ENCODE assay signal across 1 cellular context in genomic region chr17:66753126-66753920, GRCh38.
TF ChIP-seq lines count a peak whose summit lies in the region.

No MANE protein-coding gene starts in this region.

TF ChIP-seq in K562, 482 proteins besides CTCF, POLR2A, EP300 and RAD21 (continued from another document and continues in another):
- TF ChIP-seq ZBTB40 (IDR thresholded peaks at IDR 0.05) (no peak), ZBTB40 (CRISPR knock-in tag; IDR thresholded peaks at IDR 0.05) (no peak), GABPB2 (CRISPR knock-in tag; conservative IDR thresholded peaks at IDR 0.05) (no peak), MCM3 (IDR thresholded peaks at IDR 0.05) (no peak), ATF7 (IDR thresholded peaks at IDR 0.05) (peak; percentile 61), BHLHE40 (IDR thresholded peaks at IDR 0.05; ENCODE audit: low read length) (no peak), EP400 (IDR thresholded peaks at IDR 0.05) (no peak), GTF2E2 (tag; IDR thresholded peaks at IDR 0.05) (no peak), THRB (CRISPR knock-in tag; conservative IDR thresholded peaks at IDR 0.05) (no peak), TARDBP (IDR thresholded peaks at IDR 0.05) (no peak), PURB (CRISPR knock-in tag; IDR thresholded peaks at IDR 0.05; ENCODE audit: low read depth) (no peak), ESRRA (IDR thresholded peaks at IDR 0.05; ENCODE audit: borderline replicate concordance, low read depth) (no peak), NCOA6 (IDR thresholded peaks at IDR 0.05) (no peak), GTF2F1 (IDR thresholded peaks at IDR 0.05; ENCODE audit: low read depth, low read length) (no peak), FIP1L1 (IDR thresholded peaks at IDR 0.05; ENCODE audit: low read depth, low read length, poor library complexity, severe bottlenecking) (no peak), ZNF707 (CRISPR knock-in tag; conservative IDR thresholded peaks at IDR 0.05) (no peak), HEY1 (CRISPR knock-in tag; IDR thresholded peaks at IDR 0.05; ENCODE audit: borderline replicate concordance) (no peak), HCFC1 (IDR thresholded peaks at IDR 0.05; ENCODE audit: low read depth, low read length) (no peak), SREBF2 (CRISPR knock-in tag; IDR thresholded peaks at IDR 0.05) (no peak), NKRF (IDR thresholded peaks at IDR 0.05; ENCODE audit: borderline replicate concordance) (no peak), MAX (CRISPR knock-in tag; IDR thresholded peaks at IDR 0.05) (no peak), TCFL5 (CRISPR knock-in tag; conservative IDR thresholded peaks at IDR 0.05) (no peak), SNIP1 (IDR thresholded peaks at IDR 0.05; ENCODE audit: low read depth) (no peak), ZNF134 (CRISPR knock-in tag; conservative IDR thresholded peaks at IDR 0.05) (no peak), ELK3 (CRISPR knock-in tag; IDR thresholded peaks at IDR 0.05) (no peak), RB1 (IDR thresholded peaks at IDR 0.05; ENCODE audit: low read depth) (no peak), HDAC2 (IDR thresholded peaks at IDR 0.05) (0 out of 2 replicates have a peak, but pooled peaks have one; percentile 34), TAF1 (IDR thresholded peaks at IDR 0.05; ENCODE audit: control insufficient read depth, extremely low read depth, insufficient read depth, low read length, severe bottlenecking) (no peak), MEF2D (tag; conservative IDR thresholded peaks at IDR 0.05; ENCODE audit: low read depth) (no peak), MYNN (IDR thresholded peaks at IDR 0.05) (no peak), MYNN (CRISPR knock-in tag; IDR thresholded peaks at IDR 0.05) (no peak), SIX5 (IDR thresholded peaks at IDR 0.05; ENCODE audit: borderline replicate concordance in 1 of 2, insufficient read depth in 1 of 2, low read depth in 1 of 2, low read length in 2 of 2) (no peak), RHOXF2B (CRISPR knock-in tag; conservative IDR thresholded peaks at IDR 0.05) (no peak), ZNF347 (CRISPR knock-in tag; IDR thresholded peaks at IDR 0.05; ENCODE audit: low read depth) (no peak), HMGXB4 (CRISPR knock-in tag; IDR thresholded peaks at IDR 0.05) (no peak), DPF2 (IDR thresholded peaks at IDR 0.05) (peak; percentile 74), ZNF766 (CRISPR knock-in tag; conservative IDR thresholded peaks at IDR 0.05) (no peak), NCOA4 (IDR thresholded peaks at IDR 0.05; ENCODE audit: partially characterized antibody) (no peak), RBM17 (IDR thresholded peaks at IDR 0.05; ENCODE audit: borderline replicate concordance, low read depth, low read length) (no peak), HSF4 (CRISPR knock-in tag; IDR thresholded peaks at IDR 0.05; ENCODE audit: borderline replicate concordance) (no peak), NFE2L1 (tag; IDR thresholded peaks at IDR 0.05; ENCODE audit: borderline replicate concordance, low read depth) (no peak), RBM14 (IDR thresholded peaks at IDR 0.05; ENCODE audit: borderline replicate concordance, insufficient read depth, low read depth, low read length) (no peak), NCOA2 (IDR thresholded peaks at IDR 0.05; ENCODE audit: partially characterized antibody in 2 of 2) (no peak), KDM1A (IDR thresholded peaks at IDR 0.05) (peak; percentile 82 to 86), SOX6 (IDR thresholded peaks at IDR 0.05) (peak; percentile 56; the same call in 1 of the 2 replicates), ZNF583 (CRISPR knock-in tag; IDR thresholded peaks at IDR 0.05) (no peak), NFE2 (IDR thresholded peaks at IDR 0.05; ENCODE audit: low read depth) (no peak), E2F6 (IDR thresholded peaks at IDR 0.05; ENCODE audit: borderline replicate concordance in 1 of 2, extremely low read depth in 1 of 2, insufficient read depth in 1 of 2, insufficient read length in 1 of 2, low read depth in 1 of 2, low read length in 1 of 2, poor library complexity in 1 of 2, severe bottlenecking in 1 of 2) (no peak), ZBTB1 (CRISPR knock-in tag; IDR thresholded peaks at IDR 0.05; ENCODE audit: borderline replicate concordance, low read depth) (no peak), YBX1 (IDR thresholded peaks at IDR 0.05) (no peak), NBN (IDR thresholded peaks at IDR 0.05; ENCODE audit: low read depth) (no peak), SIRT6 (IDR thresholded peaks at IDR 0.05; ENCODE audit: low read depth, low read length) (no peak), TEAD4 (IDR thresholded peaks at IDR 0.05; ENCODE audit: low read length) (peak; percentile 85), TEAD4 (CRISPR knock-in tag; IDR thresholded peaks at IDR 0.05; ENCODE audit: borderline replicate concordance) (no peak), ARNT (IDR thresholded peaks at IDR 0.05) (no peak), ZNF274 (IDR thresholded peaks at IDR 0.05; ENCODE audit: borderline replicate concordance, low read depth, low read length) (no peak), ZNF77 (CRISPR knock-in tag; IDR thresholded peaks at IDR 0.05) (no peak), TAF15 (IDR thresholded peaks at IDR 0.05; ENCODE audit: low read depth, low read length) (no peak), ASH1L (IDR thresholded peaks at IDR 0.05; ENCODE audit: borderline replicate concordance, low read depth, partially characterized antibody) (no peak), KLF16 (IDR thresholded peaks at IDR 0.05) (peak; percentile 49; the same call in 1 of the 2 replicates), TFAM (CRISPR knock-in tag; conservative IDR thresholded peaks at IDR 0.05) (no peak), TCF7L2 (IDR thresholded peaks at IDR 0.05; ENCODE audit: low read depth, low read length) (no peak), TOE1 (IDR thresholded peaks at IDR 0.05; ENCODE audit: borderline replicate concordance) (no peak), TOE1 (CRISPR knock-in tag; IDR thresholded peaks at IDR 0.05; ENCODE audit: borderline replicate concordance, low read depth) (no peak)
